18 cellular contexts compared by ENCODE assay signal in the genomic region with DNA sequence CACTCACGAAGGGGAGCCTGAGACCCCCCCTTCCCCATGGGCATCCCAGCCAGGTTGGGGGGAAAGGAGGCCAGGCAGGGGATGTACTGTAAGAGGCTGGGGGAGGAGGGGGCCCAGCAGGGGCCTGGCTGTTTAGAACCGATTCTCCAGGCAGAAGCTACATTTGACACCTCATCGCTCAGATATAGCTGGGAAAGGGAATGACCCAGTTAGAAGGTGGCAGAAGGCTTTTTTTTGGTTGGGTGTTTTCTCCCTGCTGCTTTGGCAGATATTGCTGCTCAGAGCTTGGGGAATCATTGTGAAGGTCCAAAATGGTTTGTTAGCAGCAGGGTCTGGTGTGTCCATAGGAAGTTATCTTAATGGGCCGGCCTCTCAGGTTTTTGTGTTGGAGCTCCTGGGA. TPM values are rescaled to one million over a fixed set of nuclear protein-coding genes. Genes with fewer than 3 reads are reported as not detected.
DNase-seq lines count a peak whose midpoint lies in the region; ATAC-seq and TF ChIP-seq lines count a peak whose summit lies in the region.
"Had no signal": no experiment of that assay in that cellular context is flagged by ENCODE, and none has a peak within 500 bp of the region (broad histone marks: within the 10 kb centered on the region; RNA-seq: fewer than 3 reads in every experiment).

No MANE protein-coding gene starts in this region.

- peak overlapping the region; percentile 50 for H3K9ac ChIP-seq in mesenchymal stem cell (ENCODE audit: low read length)
- H3K9ac ChIP-seq: GM23248 had no signal

- no peak overlapping the region for H3K4me2 ChIP-seq in mesenchymal stem cell (ENCODE audit: low read length, poor library complexity, severe bottlenecking)

- no peak overlapping the region for H3K14ac ChIP-seq in mesenchymal stem cell (ENCODE audit: low read length in 2 of 2)

- H3K9me3 ChIP-seq in mesenchymal stem cell (ENCODE audit: control insufficient read depth, low read length) (no peaks in the 10 kb centered on the region), gastroesophageal sphincter (no peaks in the 10 kb centered on the region)
- H3K9me3 ChIP-seq: BE2C, HAP-1 had no signal

- TF ChIP-seq EP300 in gastroesophageal sphincter (IDR thresholded peaks at IDR 0.05): no peak

- TF ChIP-seq POLR2A in gastroesophageal sphincter (IDR thresholded peaks at IDR 0.05): no peak

- no peak for ATAC-seq in GM21619 (IDR thresholded peaks at IDR 0.05; ENCODE audit: unreplicated experiment)
- ATAC-seq in gastroesophageal sphincter: no peak

- peaks cover 0 to 16% of the 10 kb centered on the region in 2 experiments for H3K27me3 ChIP-seq in mesenchymal stem cell (ENCODE audit: control insufficient read depth in 1 of 2, insufficient read depth in 1 of 2, low read length in 2 of 2)
- H3K27me3 ChIP-seq in gastroesophageal sphincter: peaks cover 28% of the 10 kb centered on the region
- H3K27me3 ChIP-seq: BE2C had no signal

- no peak overlapping the region for H2BK12ac ChIP-seq in mesenchymal stem cell (ENCODE audit: low read length in 2 of 2)

- no peak overlapping the region for H2BK120ac ChIP-seq in mesenchymal stem cell (ENCODE audit: low read depth, low read length)

- H3K27ac ChIP-seq in angular gyrus (ENCODE audit: low read depth, low read length): peak overlapping the region; percentile 75
- no peak overlapping the region for H3K27ac ChIP-seq in mesenchymal stem cell (ENCODE audit: low read length, poor library complexity, severe bottlenecking)
- H3K27ac ChIP-seq in gastroesophageal sphincter: no peak overlapping the region
- H3K27ac ChIP-seq: GM23248 had no signal

- no peak for TF ChIP-seq CTCF in gastroesophageal sphincter (IDR thresholded peaks at IDR 0.05)

- no peak overlapping the region for H3K23ac ChIP-seq in mesenchymal stem cell (ENCODE audit: low read length in 2 of 2)

- DNase-seq in cerebellar nuclear complex (lab: John Stamatoyannopoulos, UW) (peak; percentile 47 to 72), mesenchymal stem cell (no peak), HuH-7 (ENCODE audit: low spot score) (no peak)
- no peak for DNase-seq in activated CD4-positive, alpha-beta T cell treated with anti-CD3 and anti-CD28 coated beads, Interleukin-2, amount 50 U/mL, for 1 hour
- DNase-seq: ACHN; BE2C; CD4-positive, CD25-positive, alpha-beta regulatory T cell; CD8-positive, alpha-beta memory T cell; COR-L47; DMS 273 treated with DMSO at 0.1 percent for 48 hours; DMS53; DND-41 had no signal

- no peak overlapping the region for H3K18ac ChIP-seq in mesenchymal stem cell (ENCODE audit: low read depth in 1 of 2, low read length in 2 of 2)

- peak overlapping the region in 1 of 2 experiments; percentile 30 for H3K4me3 ChIP-seq in mesenchymal stem cell (ENCODE audit: insufficient read depth in 1 of 2, low read depth in 1 of 2, low read length in 2 of 2)
- H3K4me3 ChIP-seq in gastroesophageal sphincter: no peak overlapping the region
- H3K4me3 ChIP-seq: GM23248, HAP-1 had no signal

- WGBS in mesenchymal stem cell: 86% methylated on average over 4 of the region's 4 CpGs
- 100% methylated on average over 1 to 3 of the region's 4 CpGs for WGBS in gastroesophageal sphincter (ENCODE audit: low coverage in 1 of 2), 2 donors

- no peaks in the 10 kb centered on the region for H3K79me1 ChIP-seq in mesenchymal stem cell (replicated peaks; ENCODE audit: low read length, poor library complexity, severe bottlenecking)

- no peak overlapping the region for H2AFZ ChIP-seq in mesenchymal stem cell (ENCODE audit: low read depth, low read length)
- H2AFZ ChIP-seq: GM23248 had no signal

- H4K91ac ChIP-seq in mesenchymal stem cell (ENCODE audit: low read length): no peak overlapping the region

- H4K8ac ChIP-seq in mesenchymal stem cell (ENCODE audit: low read length): no peak overlapping the region

- no peak overlapping the region for H2AK5ac ChIP-seq in mesenchymal stem cell (ENCODE audit: low read length, severe bottlenecking)

- no peaks in the 10 kb centered on the region for H3K36me3 ChIP-seq in mesenchymal stem cell (ENCODE audit: control insufficient read depth in 1 of 2, insufficient read depth in 2 of 2, low read depth in 1 of 2, low read length in 2 of 2)
- H3K36me3 ChIP-seq in gastroesophageal sphincter: no peaks in the 10 kb centered on the region
- H3K36me3 ChIP-seq: BE2C, HAP-1 had no signal

- H2BK15ac ChIP-seq in mesenchymal stem cell (ENCODE audit: low read depth, poor library complexity, severe bottlenecking): no peak overlapping the region

- H3K4me1 ChIP-seq in mesenchymal stem cell (ENCODE audit: control insufficient read depth, insufficient read depth, low read depth, low read length) (peaks cover 8% of the 10 kb centered on the region), gastroesophageal sphincter (no peaks in the 10 kb centered on the region)
- H3K4me1 ChIP-seq: HAP-1 had no signal

- H2BK5ac ChIP-seq in mesenchymal stem cell (ENCODE audit: low read depth, low read length, poor library complexity, severe bottlenecking): no peak overlapping the region

- no peak overlapping the region for H3K4ac ChIP-seq in mesenchymal stem cell (ENCODE audit: low read depth in 1 of 2, low read length in 2 of 2)

RNA-seq across cellular contexts. Expression of a gene that starts 6.0 kb away (rescaled TPM):
- 0.08 TPM for polyA plus RNA-seq in mesenchymal stem cell (2013, experiment 1 of 2)
- 0.03 TPM for polyA plus RNA-seq in mesenchymal stem cell (2013, experiment 2 of 2)
- not detected for total RNA-seq in gastroesophageal sphincter
- total RNA-seq: CD4-positive, CD25-positive, alpha-beta regulatory T cell; CD8-positive, alpha-beta memory T cell; GM23248; H4 had no signal
- polyA plus RNA-seq: CD4-positive, CD25-positive, alpha-beta regulatory T cell; CD8-positive, alpha-beta memory T cell; GM23248 had no signal

RNA-seq across cellular contexts. Expression of a gene that starts 16.9 kb away (rescaled TPM):
- polyA plus RNA-seq in mesenchymal stem cell (2013, experiment 1 of 2): 203 TPM
- polyA plus RNA-seq in mesenchymal stem cell (2013, experiment 2 of 2): 211 TPM
- total RNA-seq in gastroesophageal sphincter: 100 to 1,000 TPM in 3 of 4 donors, 10 to 100 TPM in 1; 87.5 to 161 (median 113) TPM
- total RNA-seq: CD4-positive, CD25-positive, alpha-beta regulatory T cell had no signal

RNA-seq across cellular contexts. Expression of a gene that starts 17.3 kb away (rescaled TPM):
- polyA plus RNA-seq in mesenchymal stem cell (2013, experiment 1 of 2): not detected
- not detected for polyA plus RNA-seq in mesenchymal stem cell (2013, experiment 2 of 2)
- total RNA-seq in gastroesophageal sphincter: not detected
- total RNA-seq: CD4-positive, CD25-positive, alpha-beta regulatory T cell; CD8-positive, alpha-beta memory T cell; GM23248; H4 had no signal
- polyA plus RNA-seq: CD4-positive, CD25-positive, alpha-beta regulatory T cell; CD8-positive, alpha-beta memory T cell; GM23248 had no signal

Comparison
In these comparisons a context has a peak if more than half of its experiments do, and no peak if none do; other contexts are left out.
1. DNase-seq: peak in cerebellar nuclear complex (2 of 2); none in mesenchymal stem cell (single experiment), activated CD4-positive, alpha-beta T cell treated with anti-CD3 and anti-CD28 coated beads, Interleukin-2, amount 50 U/mL, for 1 hour (single experiment) and HuH-7 (single experiment).